Comparison of ENCODE assay signal across 37 cellular contexts in genomic region chr9:120078112-120078511, GRCh38.
"Had no signal": no experiment of that assay in that cellular context is flagged by ENCODE, and none has a peak within 500 bp of the region (broad histone marks: within the 10 kb centered on the region; RNA-seq: fewer than 3 reads in every experiment).

No MANE protein-coding gene starts in this region.

- H3K4me1 Mint-ChIP-seq: activated CD4-positive, alpha-beta memory T cell treated with anti-CD3 and anti-CD28 coated beads, Interleukin-2, amount 10 ng/mL, durations not matched to agents 7 days and 5 days; activated CD4-positive, alpha-beta T cell treated with anti-CD3 and anti-CD28 coated beads for 36 hours; activated CD4-positive, alpha-beta T cell treated with anti-CD3 and anti-CD28 coated beads, Interleukin-2, amount 10 ng/mL, durations not matched to agents 7 days and 5 days; activated CD8-positive, alpha-beta memory T cell treated with anti-CD3 and anti-CD28 coated beads, Interleukin-2, amount 10 ng/mL, durations not matched to agents 7 days and 5 days; activated naive CD4-positive, alpha-beta T cell treated with anti-CD3 and anti-CD28 coated beads, Interleukin-2, amount 10 ng/mL, durations not matched to agents 7 days and 5 days; activated naive CD4-positive, alpha-beta T cell treated with anti-CD3 and anti-CD28 coated beads, Interleukin-2, amount 50 U/mL, for 24 hours; activated naive CD8-positive, alpha-beta T cell treated with anti-CD3 and anti-CD28 coated beads, Interleukin-2, amount 10 ng/mL, durations not matched to agents 7 days and 5 days; activated naive CD8-positive, alpha-beta T cell treated with anti-CD3 and anti-CD28 coated beads, Interleukin-2, amount 50 U/mL, for 24 hours; central memory CD8-positive, alpha-beta T cell had no signal

- H3K27ac ChIP-seq: ascending aorta, cardiac muscle cell, VCaP had no signal

- ATAC-seq: activated CD4-positive, alpha-beta T cell treated with anti-CD3 and anti-CD28 coated beads for 36 hours; activated CD4-positive, CD25-positive, alpha-beta regulatory T cell treated with anti-CD3 and anti-CD28 coated beads, Interleukin-2, amount 50 U/mL, for 24 hours; activated CD8-positive, alpha-beta memory T cell treated with anti-CD3 and anti-CD28 coated beads, Interleukin-2, amount 10 ng/mL, durations not matched to agents 7 days and 5 days; activated CD8-positive, alpha-beta T cell treated with anti-CD3 and anti-CD28 coated beads, Interleukin-2, amount 10 ng/mL, durations not matched to agents 7 days and 5 days; activated naive CD8-positive, alpha-beta T cell treated with anti-CD3 and anti-CD28 coated beads, Interleukin-2, amount 50 U/mL, for 24 hours had no signal

- H3K27me3 Mint-ChIP-seq: activated CD4-positive, alpha-beta memory T cell treated with anti-CD3 and anti-CD28 coated beads, Interleukin-2, amount 10 ng/mL, durations not matched to agents 7 days and 5 days; activated CD4-positive, alpha-beta T cell treated with anti-CD3 and anti-CD28 coated beads, Interleukin-2, amount 10 ng/mL, durations not matched to agents 7 days and 5 days; activated CD8-positive, alpha-beta memory T cell treated with anti-CD3 and anti-CD28 coated beads, Interleukin-2, amount 10 ng/mL, durations not matched to agents 7 days and 5 days; activated naive CD4-positive, alpha-beta T cell treated with anti-CD3 and anti-CD28 coated beads, Interleukin-2, amount 10 ng/mL, durations not matched to agents 7 days and 5 days; central memory CD8-positive, alpha-beta T cell had no signal

- H3K9me3 ChIP-seq: ascending aorta had no signal

- H3K27me3 ChIP-seq: ascending aorta, cardiac muscle cell had no signal

- DNase-seq: activated CD4-positive, alpha-beta memory T cell treated with anti-CD3 and anti-CD28 coated beads, Interleukin-2, amount 10 ng/mL, durations not matched to agents 7 days and 5 days; activated CD4-positive, alpha-beta T cell treated with anti-CD3 and anti-CD28 coated beads for 1 hour; activated CD4-positive, alpha-beta T cell treated with anti-CD3 and anti-CD28 coated beads for 36 hours; activated CD4-positive, alpha-beta T cell treated with anti-CD3 and anti-CD28 coated beads for 48 hours; activated CD4-positive, alpha-beta T cell treated with anti-CD3 and anti-CD28 coated beads, Interleukin-2, amount 10 ng/mL, durations not matched to agents 7 days and 5 days; activated CD4-positive, alpha-beta T cell treated with anti-CD3 and anti-CD28 coated beads, Interleukin-2, amount 50 U/mL, for 48 hours; activated CD4-positive, CD25-positive, alpha-beta regulatory T cell; activated CD8-positive, alpha-beta memory T cell treated with anti-CD3 and anti-CD28 coated beads for 24 hours; activated CD8-positive, alpha-beta memory T cell treated with anti-CD3 and anti-CD28 coated beads, Interleukin-2, amount 10 ng/mL, durations not matched to agents 7 days and 5 days; activated CD8-positive, alpha-beta T cell treated with anti-CD3 and anti-CD28 coated beads, Interleukin-2, amount 10 ng/mL, durations not matched to agents 7 days and 5 days; activated effector memory CD4-positive, alpha-beta T cell treated with Interleukin-2 at 50 U/mL for 16 hours; activated gamma-delta T cell; activated naive CD4-positive, alpha-beta T cell treated with anti-CD3 and anti-CD28 coated beads, Interleukin-2, amount 10 ng/mL, durations not matched to agents 7 days and 5 days; activated naive CD4-positive, alpha-beta T cell treated with Interleukin-2 at 50 U/mL for 16 hours; activated naive CD8-positive, alpha-beta T cell treated with anti-CD3 and anti-CD28 coated beads, Interleukin-2, amount 10 ng/mL, durations not matched to agents 7 days and 5 days; activated naive CD8-positive, alpha-beta T cell treated with anti-CD3 and anti-CD28 coated beads, Interleukin-2, amount 50 U/mL, for 24 hours; activated T-cell treated with anti-CD3 and anti-CD28 coated beads for 4 hours; activated T-cell treated with anti-CD3 and anti-CD28 coated beads, Interleukin-2, amount 50 U/mL, for 1 hour; activated T-cell treated with anti-CD3 and anti-CD28 coated beads, Interleukin-2, amount 50 U/mL, for 48 hours; amygdala; anterior cingulate cortex; caudate nucleus; cerebellar nuclear complex; T-helper 1 cell; T-helper 2 cell; T-helper 9 cell had no signal

- H3K27ac Mint-ChIP-seq: activated CD4-positive, alpha-beta memory T cell treated with anti-CD3 and anti-CD28 coated beads, Interleukin-2, amount 10 ng/mL, durations not matched to agents 7 days and 5 days; activated CD4-positive, alpha-beta T cell treated with anti-CD3 and anti-CD28 coated beads for 36 hours; activated CD4-positive, alpha-beta T cell treated with anti-CD3 and anti-CD28 coated beads, Interleukin-2, amount 10 ng/mL, durations not matched to agents 7 days and 5 days; activated CD8-positive, alpha-beta memory T cell treated with anti-CD3 and anti-CD28 coated beads, Interleukin-2, amount 10 ng/mL, durations not matched to agents 7 days and 5 days; activated CD8-positive, alpha-beta T cell treated with anti-CD3 and anti-CD28 coated beads, Interleukin-2, amount 10 ng/mL, durations not matched to agents 7 days and 5 days; activated naive CD4-positive, alpha-beta T cell treated with anti-CD3 and anti-CD28 coated beads, Interleukin-2, amount 10 ng/mL, durations not matched to agents 7 days and 5 days; activated naive CD4-positive, alpha-beta T cell treated with anti-CD3 and anti-CD28 coated beads, Interleukin-2, amount 50 U/mL, for 24 hours; activated naive CD8-positive, alpha-beta T cell; activated naive CD8-positive, alpha-beta T cell treated with anti-CD3 and anti-CD28 coated beads, Interleukin-2, amount 10 ng/mL, durations not matched to agents 7 days and 5 days; activated naive CD8-positive, alpha-beta T cell treated with anti-CD3 and anti-CD28 coated beads, Interleukin-2, amount 50 U/mL, for 24 hours; activated T-helper 2 cell treated with anti-CD3 and anti-CD28 coated beads, Interferon-gamma antibody, Interleukin-2, Interleukin-4, amounts not matched to agents 10 μg/mL and 5 μg/mL and 100 μg/mL, durations not matched to agents 14 hours and 24 hours and 36 hours; brain; T-helper 1 cell treated with Interleukin-12 subunit alpha and Interleukin-12 subunit beta and Interleukin-4 antibody, amounts not matched to agents 30 μg/mL and 1 μg/mL, for 36 hours; T-helper 2 cell treated with Interferon-gamma antibody and Interleukin-4, amounts not matched to agents 5 μg/mL and 100 μg/mL, for 36 hours had no signal

- H3K9me3 Mint-ChIP-seq: activated CD4-positive, alpha-beta T cell treated with anti-CD3 and anti-CD28 coated beads, Interleukin-2, amount 10 ng/mL, durations not matched to agents 7 days and 5 days; activated naive CD4-positive, alpha-beta T cell treated with anti-CD3 and anti-CD28 coated beads, Interleukin-2, amount 10 ng/mL, durations not matched to agents 7 days and 5 days; activated naive CD8-positive, alpha-beta T cell treated with anti-CD3 and anti-CD28 coated beads, Interleukin-2, amount 10 ng/mL, durations not matched to agents 7 days and 5 days; activated naive CD8-positive, alpha-beta T cell treated with anti-CD3 and anti-CD28 coated beads, Interleukin-2, amount 50 U/mL, for 24 hours; activated T-helper 2 cell treated with anti-CD3 and anti-CD28 coated beads, Interferon-gamma antibody, Interleukin-2, Interleukin-4, amounts not matched to agents 10 μg/mL and 5 μg/mL and 100 μg/mL, durations not matched to agents 14 hours and 24 hours and 36 hours; T-helper 1 cell treated with Interleukin-12 subunit alpha and Interleukin-12 subunit beta and Interleukin-4 antibody, amounts not matched to agents 30 μg/mL and 1 μg/mL, for 36 hours; T-helper 2 cell treated with Interferon-gamma antibody and Interleukin-4, amounts not matched to agents 5 μg/mL and 100 μg/mL, for 36 hours had no signal

- H3K4me1 ChIP-seq: ascending aorta had no signal

- H3K4me3 Mint-ChIP-seq: activated CD4-positive, alpha-beta memory T cell treated with anti-CD3 and anti-CD28 coated beads, Interleukin-2, amount 10 ng/mL, durations not matched to agents 7 days and 5 days; activated CD4-positive, alpha-beta T cell treated with anti-CD3 and anti-CD28 coated beads for 36 hours; activated CD4-positive, alpha-beta T cell treated with anti-CD3 and anti-CD28 coated beads, Interleukin-2, amount 10 ng/mL, durations not matched to agents 7 days and 5 days; activated CD8-positive, alpha-beta memory T cell treated with anti-CD3 and anti-CD28 coated beads, Interleukin-2, amount 10 ng/mL, durations not matched to agents 7 days and 5 days; activated CD8-positive, alpha-beta T cell treated with anti-CD3 and anti-CD28 coated beads, Interleukin-2, amount 10 ng/mL, durations not matched to agents 7 days and 5 days; activated naive CD4-positive, alpha-beta T cell treated with anti-CD3 and anti-CD28 coated beads, Interleukin-2, amount 10 ng/mL, durations not matched to agents 7 days and 5 days; activated naive CD4-positive, alpha-beta T cell treated with anti-CD3 and anti-CD28 coated beads, Interleukin-2, amount 50 U/mL, for 24 hours; activated naive CD8-positive, alpha-beta T cell; activated naive CD8-positive, alpha-beta T cell treated with anti-CD3 and anti-CD28 coated beads, Interleukin-2, amount 10 ng/mL, durations not matched to agents 7 days and 5 days; activated naive CD8-positive, alpha-beta T cell treated with anti-CD3 and anti-CD28 coated beads, Interleukin-2, amount 50 U/mL, for 24 hours; brain; central memory CD8-positive, alpha-beta T cell; T-helper 1 cell treated with Interleukin-12 subunit alpha and Interleukin-12 subunit beta and Interleukin-4 antibody, amounts not matched to agents 30 μg/mL and 1 μg/mL, for 36 hours; T-helper 2 cell treated with Interferon-gamma antibody and Interleukin-4, amounts not matched to agents 5 μg/mL and 100 μg/mL, for 36 hours had no signal

- H3K36me3 ChIP-seq: ascending aorta, cardiac muscle cell had no signal

- H3K36me3 Mint-ChIP-seq: activated CD8-positive, alpha-beta memory T cell treated with anti-CD3 and anti-CD28 coated beads, Interleukin-2, amount 10 ng/mL, durations not matched to agents 7 days and 5 days; activated naive CD4-positive, alpha-beta T cell treated with anti-CD3 and anti-CD28 coated beads, Interleukin-2, amount 10 ng/mL, durations not matched to agents 7 days and 5 days; activated naive CD4-positive, alpha-beta T cell treated with anti-CD3 and anti-CD28 coated beads, Interleukin-2, amount 50 U/mL, for 24 hours; activated naive CD8-positive, alpha-beta T cell; activated naive CD8-positive, alpha-beta T cell treated with anti-CD3 and anti-CD28 coated beads, Interleukin-2, amount 10 ng/mL, durations not matched to agents 7 days and 5 days; brain had no signal

- H3K4me3 ChIP-seq: ascending aorta, cardiac muscle cell had no signal
